9 cellular contexts compared by ENCODE assay signal in the genomic region with DNA sequence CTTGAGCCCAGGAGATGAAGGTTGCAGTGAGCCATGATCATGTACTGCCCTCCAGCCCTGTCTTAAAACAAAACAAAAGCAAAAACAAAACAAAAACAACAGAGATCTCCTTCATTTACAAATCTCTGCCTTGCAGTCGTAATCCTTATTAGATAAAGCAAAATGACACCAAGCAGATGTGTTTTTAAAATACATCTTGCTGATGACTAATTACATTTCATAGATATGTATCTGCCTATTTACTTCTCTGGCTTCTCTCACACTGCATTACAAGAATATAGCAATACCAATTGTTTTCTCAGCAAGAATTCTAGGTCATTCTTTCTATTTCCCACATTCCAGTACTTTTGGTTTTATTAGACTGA. TPM values are rescaled to one million over a fixed set of nuclear protein-coding genes. Genes with fewer than 3 reads are reported as not detected.
DNase-seq lines count a peak whose midpoint lies in the region; ATAC-seq and TF ChIP-seq lines count a peak whose summit lies in the region.
"Had no signal": no experiment of that assay in that cellular context is flagged by ENCODE, and none has a peak within 500 bp of the region (broad histone marks: within the 10 kb centered on the region; RNA-seq: fewer than 3 reads in every experiment).

No MANE protein-coding gene starts in this region.

- H3K36me3 ChIP-seq in BLaER1 (peaks cover 26% of the 10 kb centered on the region), PC-9 (ENCODE audit: low read depth) (peaks cover 50% of the 10 kb centered on the region), neutrophil (no peaks in the 10 kb centered on the region)

- no peaks in the 10 kb centered on the region for H3K9me2 ChIP-seq in PC-9 (ENCODE audit: insufficient read depth)

- H3K79me2 ChIP-seq in PC-9 (ENCODE audit: low read depth), result peaks cover 97% of the 10 kb centered on the region

- TF ChIP-seq POLR2A in GM18505 (IDR thresholded peaks at IDR 0.05; ENCODE audit: borderline replicate concordance, extremely low read depth, insufficient read depth, insufficient read length), result no peak

- ATAC-seq in GM21825 (IDR thresholded peaks at IDR 0.05; ENCODE audit: unreplicated experiment) (no peak), GM18505 (IDR thresholded peaks at IDR 0.05; ENCODE audit: unreplicated experiment) (no peak)

- H3K4me2 ChIP-seq in BLaER1 (peak overlapping the region; percentile 65), PC-9 (peak overlapping the region; percentile 77)

- no peak overlapping the region for H3K9ac ChIP-seq in BLaER1

- H3K27ac ChIP-seq in BLaER1, result no peak overlapping the region
- peak overlapping the region; percentile 97 for H3K27ac ChIP-seq in PC-9
- H3K27ac ChIP-seq in dorsolateral prefrontal cortex, result peak overlapping the region; percentile 5 to 97 (median 90)
- H3K27ac ChIP-seq in neutrophil, result peak overlapping the region; percentile 94

- TF ChIP-seq CTCF in PC-9 (conservative IDR thresholded peaks at IDR 0.05) (no peak), dorsolateral prefrontal cortex (IDR thresholded peaks at IDR 0.05 in 54 of 56, conservative IDR thresholded peaks at IDR 0.05 in 2 of 56; ENCODE audit: low read depth in 1 of 56, partially characterized antibody in 56 of 56) (no peak), neutrophil (IDR thresholded peaks at IDR 0.05) (no peak)

- H4K20me1 ChIP-seq in BLaER1, result peaks cover 100% of the 10 kb centered on the region
- peaks cover 22% of the 10 kb centered on the region for H4K20me1 ChIP-seq in PC-9 (ENCODE audit: insufficient read depth)

- H3K27me3 ChIP-seq in BLaER1 (no peaks in the 10 kb centered on the region), PC-9 (ENCODE audit: insufficient read depth, low read depth) (no peaks in the 10 kb centered on the region), dorsolateral prefrontal cortex (no peaks in the 10 kb centered on the region), neutrophil (no peaks in the 10 kb centered on the region)

- H2AFZ ChIP-seq in PC-9, result no peak overlapping the region

- H3K4me3 ChIP-seq in BLaER1, result no peak overlapping the region
- peak overlapping the region; percentile 45 for H3K4me3 ChIP-seq in PC-9
- peak overlapping the region in 24 of 59 donors; percentile 0 to 46 (median 22) for H3K4me3 ChIP-seq in dorsolateral prefrontal cortex
- H3K4me3 ChIP-seq in neutrophil (ENCODE audit: low read depth in 1 of 2, low read length in 1 of 2), result no peak overlapping the region

- BruUV-seq in PC-9 (replicated peaks; lab: Mats Ljungman, UMichigan), result TSS peak; percentile 4

- no peak for DNase-seq in PC-9
- DNase-seq in dorsolateral prefrontal cortex, result no peak
- DNase-seq in NCI-H1694 treated with DMSO at 0.1 percent for 48 hours (lab: John Stamatoyannopoulos, UW), result no peak
- no peak for DNase-seq in pons (ENCODE audit: low spot score)
- DNase-seq: hypothalamus had no signal

- POLR2A ChIA-PET in PC-9 (lab: Charles Lee; ENCODE audit: unreplicated experiment), result interaction anchor here (0.7 kb wide), 1 partner anchor 23 kb away, joined by 4 read pairs; the partner anchor contains the start of gene NFE2L2

- H3K9me3 ChIP-seq in BLaER1, result no peaks in the 10 kb centered on the region
- no peaks in the 10 kb centered on the region for H3K9me3 ChIP-seq in PC-9 (ENCODE audit: insufficient read depth, low read depth)
- no peaks in the 10 kb centered on the region for H3K9me3 ChIP-seq in neutrophil

- CTCF ChIA-PET in PC-9 (lab: Charles Lee), result no interaction called here

- intact Hi-C loops in PC-9 (cut with micrococcal nuclease; ENCODE audit: unreplicated experiment) (loop anchor here (1.0 to 5.0 kb wide), 6 partner anchors 22 to 1309 kb away; partner anchors contain the start of gene HNRNPA3), dorsolateral prefrontal cortex (cut with DNase I) (no loop called here)

- H3K4me1 ChIP-seq in BLaER1 (peaks cover 49% of the 10 kb centered on the region), PC-9 (replicated peaks; ENCODE audit: insufficient read depth) (peaks cover 65% of the 10 kb centered on the region), neutrophil (ENCODE audit: control insufficient read depth in 1 of 2, insufficient read depth in 1 of 2, low read depth in 1 of 2, low read length in 1 of 2) (peaks cover 53 to 56% of the 10 kb centered on the region in 2 experiments)

- peaks cover 77% of the 10 kb centered on the region for H3F3A ChIP-seq in PC-9 (ENCODE audit: insufficient read depth, low read depth)

RNA-seq across cellular contexts. Expression of gene NFE2L2, which starts 22.8 kb away (rescaled TPM):
- 117 and 138 TPM in 2 replicates for total RNA-seq in PC-9 (2021)
- total RNA-seq in dorsolateral prefrontal cortex, result 100 to 1,000 TPM in 7 of 120 experiments, 10 to 100 TPM in 113; 41.4 to 116 (median 63.8) TPM

RNA-seq across cellular contexts. Expression of gene HNRNPA3, which starts 29.2 kb away (rescaled TPM):
- total RNA-seq in PC-9 (2021) (245 and 290 TPM in 2 replicates), dorsolateral prefrontal cortex (100 to 1,000 TPM; 105 to 187 (median 137) TPM)
